ENCODE assay signal across 32 cellular contexts in genomic region chr19:47794526-47794925, GRCh38. TPM values are rescaled to one million over a fixed set of nuclear protein-coding genes. Genes with fewer than 3 reads are reported as not detected.
DNase-seq lines count a peak whose midpoint lies in the region; ATAC-seq and TF ChIP-seq lines count a peak whose summit lies in the region.
"Had no signal": no experiment of that assay in that cellular context is flagged by ENCODE, and none has a peak within 500 bp of the region (broad histone marks: within the 10 kb centered on the region; RNA-seq: fewer than 3 reads in every experiment).

No MANE protein-coding gene starts in this region.

- TF ChIP-seq POLR2A in NB4 (IDR thresholded peaks at IDR 0.05; ENCODE audit: extremely low read depth, insufficient read length) (no peak), breast epithelium (IDR thresholded peaks at IDR 0.05) (no peak), sigmoid colon (IDR thresholded peaks at IDR 0.05) (no peak)

- H3K27ac Mint-ChIP-seq in chondrocyte (ENCODE audit: unreplicated experiment) (no peak overlapping the region), neural progenitor cell (no peak overlapping the region)
- H3K27ac Mint-ChIP-seq in naive thymus-derived CD4-positive, alpha-beta T cell, result no peak overlapping the region
- H3K27ac Mint-ChIP-seq: activated naive CD8-positive, alpha-beta T cell treated with anti-CD3 and anti-CD28 coated beads, Interleukin-2, amount 10 ng/mL, durations not matched to agents 7 days and 5 days; CD4-positive, alpha-beta T cell; stimulated activated naive CD8-positive, alpha-beta T cell treated with anti-CD3 and anti-CD28 coated beads, Interleukin-15, amount 100 ng/mL, for 72 hours; T-helper 17 cell had no signal

- ATAC-seq in naive thymus-derived CD4-positive, alpha-beta T cell, result no peak
- ATAC-seq: left lung; stimulated activated naive CD8-positive, alpha-beta T cell treated with anti-CD3 and anti-CD28 coated beads, Interleukin-15, amount 100 ng/mL, for 72 hours; T-helper 17 cell had no signal

- H3K27ac ChIP-seq in neural progenitor cell (no peak overlapping the region), breast epithelium (no peak overlapping the region), sigmoid colon (no peak overlapping the region)
- H3K27ac ChIP-seq in naive thymus-derived CD4-positive, alpha-beta T cell (ENCODE audit: low read depth, low read length), result no peak overlapping the region
- H3K27ac ChIP-seq: ascending aorta, left lung, SK-N-MC, skin epidermis, vagina had no signal

- no peak for TF ChIP-seq EP300 in sigmoid colon (IDR thresholded peaks at IDR 0.05)

- peaks cover 13% of the 10 kb centered on the region for H3K4me1 ChIP-seq in neural progenitor cell
- H3K4me1 ChIP-seq in naive thymus-derived CD4-positive, alpha-beta T cell (ENCODE audit: control insufficient read depth in 2 of 2, insufficient read depth in 2 of 2, low read length in 2 of 2), result no peaks in the 10 kb centered on the region
- no peaks in the 10 kb centered on the region for H3K4me1 ChIP-seq in breast epithelium
- H3K4me1 ChIP-seq in sigmoid colon, result peaks cover 0 to 7% (median 0%) of the 10 kb centered on the region in 4 donors
- H3K4me1 ChIP-seq: ascending aorta, left lung, vagina had no signal

- intact Hi-C loops in naive thymus-derived CD4-positive, alpha-beta T cell (cut with micrococcal nuclease), result no loop called here
- intact Hi-C loops in breast epithelium (cut with DNase I; ENCODE audit: low total_unique reads) (no loop called here), sigmoid colon (cut with DNase I) (no loop called here)

- TF ChIP-seq CTCF in NB4 (IDR thresholded peaks at IDR 0.05; ENCODE audit: low read depth, low read length), result peak; percentile 50
- peak; percentile 42 for TF ChIP-seq CTCF in chondrocyte (IDR thresholded peaks at IDR 0.05)
- peak; percentile 37 for TF ChIP-seq CTCF in neural progenitor cell (IDR thresholded peaks at IDR 0.05)
- no peak for TF ChIP-seq CTCF in breast epithelium (IDR thresholded peaks at IDR 0.05)
- TF ChIP-seq CTCF in sigmoid colon (IDR thresholded peaks at IDR 0.05), result no peak

- POLR2A ChIA-PET in naive thymus-derived CD4-positive, alpha-beta T cell (lab: Charles Lee), result no interaction called here

- H3K27me3 ChIP-seq in neural progenitor cell (no peaks in the 10 kb centered on the region), breast epithelium (peaks cover 0 to 4% of the 10 kb centered on the region in 2 donors), sigmoid colon (no peaks in the 10 kb centered on the region)
- no peaks in the 10 kb centered on the region for H3K27me3 ChIP-seq in naive thymus-derived CD4-positive, alpha-beta T cell (ENCODE audit: control insufficient read depth in 2 of 2, insufficient read depth in 2 of 2, low read length in 2 of 2)
- H3K27me3 ChIP-seq: ascending aorta, left lung, vagina had no signal

- H3K36me3 ChIP-seq in neural progenitor cell (no peaks in the 10 kb centered on the region), breast epithelium (no peaks in the 10 kb centered on the region), sigmoid colon (no peaks in the 10 kb centered on the region)
- no peaks in the 10 kb centered on the region for H3K36me3 ChIP-seq in naive thymus-derived CD4-positive, alpha-beta T cell (ENCODE audit: control insufficient read depth in 2 of 3, insufficient read depth in 3 of 3, low read length in 3 of 3)
- H3K36me3 ChIP-seq: ascending aorta, left lung, vagina had no signal

- WGBS in sigmoid colon, 2 donors, result 84 to 90% methylated on average over 18 of the region's 18 CpGs

- CTCF ChIA-PET in naive thymus-derived CD4-positive, alpha-beta T cell (lab: Charles Lee), result no interaction called here

- no peaks in the 10 kb centered on the region for H3K79me2 ChIP-seq in neural progenitor cell (ENCODE audit: low read depth)

- H3F3A ChIP-seq in neural progenitor cell (ENCODE audit: low read depth), result peaks cover 20% of the 10 kb centered on the region

- DNase-seq in ELF-1 (ENCODE audit: low read depth, low spot score) (peak; percentile 60), NB4 (ENCODE audit: low read depth) (no peak), chondrocyte (ENCODE audit: low spot score) (no peak), neural progenitor cell (ENCODE audit: low spot score) (peak; percentile 21), breast epithelium (ENCODE audit: low spot score in 2 of 2) (no peak), sigmoid colon (no peak)
- DNase-seq in naive thymus-derived CD4-positive, alpha-beta T cell, result no peak
- DNase-seq in activated naive CD4-positive, alpha-beta T cell treated with Interleukin-2 at 50 U/mL for 16 hours, result no peak
- DNase-seq: activated CD8-positive, alpha-beta memory T cell treated with anti-CD3 and anti-CD28 coated beads for 24 hours; activated effector memory CD4-positive, alpha-beta T cell treated with anti-CD3 and anti-CD28 coated beads, Interleukin-2, amount 50 U/mL, for 16 hours; activated naive CD8-positive, alpha-beta T cell treated with anti-CD3 and anti-CD28 coated beads, Interleukin-2, amount 10 ng/mL, durations not matched to agents 7 days and 5 days; activated T-cell treated with anti-CD3 and anti-CD28 coated beads, Interleukin-2, amount 50 U/mL, for 1 hour; CD4-positive, alpha-beta T cell; central memory CD4-positive, alpha-beta T cell; dermis blood vessel endothelial cell; left lung; mesenchymal stem cell; NCI-H1105 treated with DMSO at 0.1 percent for 48 hours; NCI-H2029 treated with DMSO at 0.1 percent for 48 hours; NCI-H345; NCI-H748 treated with DMSO at 0.1 percent for 48 hours; stimulated activated naive CD8-positive, alpha-beta T cell treated with anti-CD3 and anti-CD28 coated beads, Interleukin-15, amount 100 ng/mL, for 72 hours; T-helper 17 cell had no signal

- no peaks in the 10 kb centered on the region for H4K20me1 ChIP-seq in neural progenitor cell (ENCODE audit: low read depth)

- H3K4me2 ChIP-seq in neural progenitor cell, result no peak overlapping the region

- H3K27me3 Mint-ChIP-seq in chondrocyte (ENCODE audit: low read depth) (peaks cover 7% of the 10 kb centered on the region), neural progenitor cell (ENCODE audit: insufficient read depth, low read depth) (peaks cover 14% of the 10 kb centered on the region)
- peaks cover 0 to 10% (median 4%) of the 10 kb centered on the region in 5 donors for H3K27me3 Mint-ChIP-seq in naive thymus-derived CD4-positive, alpha-beta T cell

- H3K9ac ChIP-seq in neural progenitor cell, result no peak overlapping the region

- H3K9me3 ChIP-seq in neural progenitor cell (ENCODE audit: low read depth) (peaks cover 5% of the 10 kb centered on the region), breast epithelium (no peaks in the 10 kb centered on the region), sigmoid colon (no peaks in the 10 kb centered on the region)
- H3K9me3 ChIP-seq in naive thymus-derived CD4-positive, alpha-beta T cell (ENCODE audit: control insufficient read depth in 2 of 3, low read length in 3 of 3), result no peaks in the 10 kb centered on the region
- H3K9me3 ChIP-seq: left lung, vagina had no signal

- H3K9me3 Mint-ChIP-seq in chondrocyte (ENCODE audit: low read depth) (peaks cover 6% of the 10 kb centered on the region), neural progenitor cell (peaks cover 7% of the 10 kb centered on the region)
- H3K9me3 Mint-ChIP-seq in naive thymus-derived CD4-positive, alpha-beta T cell, result peaks cover 0 to 8% (median 0%) of the 10 kb centered on the region in 11 donors
- H3K9me3 Mint-ChIP-seq: activated naive CD8-positive, alpha-beta T cell treated with anti-CD3 and anti-CD28 coated beads, Interleukin-2, amount 10 ng/mL, durations not matched to agents 7 days and 5 days; CD4-positive, alpha-beta T cell; stimulated activated naive CD8-positive, alpha-beta T cell treated with anti-CD3 and anti-CD28 coated beads, Interleukin-15, amount 100 ng/mL, for 72 hours had no signal

- H3K4me3 ChIP-seq in NB4 (ENCODE audit: low read depth, low read length), result no peak overlapping the region
- H3K4me3 ChIP-seq in neural progenitor cell, result no peak overlapping the region
- no peak overlapping the region for H3K4me3 ChIP-seq in naive thymus-derived CD4-positive, alpha-beta T cell (ENCODE audit: low read length)
- H3K4me3 ChIP-seq in breast epithelium, result no peak overlapping the region
- no peak overlapping the region for H3K4me3 ChIP-seq in sigmoid colon
- H3K4me3 ChIP-seq: ascending aorta, left lung, SK-N-MC, skin epidermis, vagina had no signal

- H3K4me3 Mint-ChIP-seq in chondrocyte (ENCODE audit: unreplicated experiment), result no peak overlapping the region
- no peak overlapping the region for H3K4me3 Mint-ChIP-seq in neural progenitor cell
- no peak overlapping the region for H3K4me3 Mint-ChIP-seq in naive thymus-derived CD4-positive, alpha-beta T cell
- H3K4me3 Mint-ChIP-seq: activated naive CD8-positive, alpha-beta T cell treated with anti-CD3 and anti-CD28 coated beads, Interleukin-2, amount 10 ng/mL, durations not matched to agents 7 days and 5 days; CD4-positive, alpha-beta T cell; stimulated activated naive CD8-positive, alpha-beta T cell treated with anti-CD3 and anti-CD28 coated beads, Interleukin-15, amount 100 ng/mL, for 72 hours; T-helper 17 cell had no signal

- H2AFZ ChIP-seq in neural progenitor cell (replicated peaks), result no peak overlapping the region

- H3K4me1 Mint-ChIP-seq in chondrocyte (ENCODE audit: low read depth) (no peaks in the 10 kb centered on the region), neural progenitor cell (peaks cover 3% of the 10 kb centered on the region)
- peaks cover 0 to 3% (median 0%) of the 10 kb centered on the region in 7 donors for H3K4me1 Mint-ChIP-seq in naive thymus-derived CD4-positive, alpha-beta T cell
- H3K4me1 Mint-ChIP-seq: activated naive CD8-positive, alpha-beta T cell treated with anti-CD3 and anti-CD28 coated beads, Interleukin-2, amount 10 ng/mL, durations not matched to agents 7 days and 5 days had no signal

- H3K36me3 Mint-ChIP-seq in chondrocyte (ENCODE audit: low read depth), result no peaks in the 10 kb centered on the region
- no peaks in the 10 kb centered on the region for H3K36me3 Mint-ChIP-seq in neural progenitor cell
- H3K36me3 Mint-ChIP-seq in naive thymus-derived CD4-positive, alpha-beta T cell, result peaks cover 0 to 8% (median 0%) of the 10 kb centered on the region in 5 donors
- H3K36me3 Mint-ChIP-seq: activated naive CD8-positive, alpha-beta T cell treated with anti-CD3 and anti-CD28 coated beads, Interleukin-2, amount 10 ng/mL, durations not matched to agents 7 days and 5 days had no signal

RNA-seq across cellular contexts. Expression of gene TPRX1, which starts 9.8 kb away (rescaled TPM):
- total RNA-seq in chondrocyte (not detected in 3 replicates), neural progenitor cell (ENCODE audit: low replicate concordance) (not detected in 2 replicates), breast epithelium (not detected), sigmoid colon (not detected)
- total RNA-seq in naive thymus-derived CD4-positive, alpha-beta T cell, result not detected
- not detected for polyA plus RNA-seq in naive thymus-derived CD4-positive, alpha-beta T cell
- not detected for polyA plus RNA-seq in sigmoid colon
- total RNA-seq: activated naive CD8-positive, alpha-beta T cell treated with anti-CD3 and anti-CD28 coated beads, Interleukin-2, amount 10 ng/mL, durations not matched to agents 7 days and 5 days; ascending aorta; CD4-positive, alpha-beta T cell; dermis blood vessel endothelial cell; fibroblast of lung; left lung; MCF 10A; myocyte; pulmonary artery endothelial cell; T-helper 17 cell; vagina had no signal
- polyA plus RNA-seq: fibroblast of lung, thymus had no signal

RNA-seq across cellular contexts. Expression of gene SELENOW, which starts 16.0 kb away (rescaled TPM):
- total RNA-seq in chondrocyte (285 to 351 TPM (median 337 TPM) in 3 replicates), neural progenitor cell (ENCODE audit: low replicate concordance) (234 and 422 TPM in 2 replicates), breast epithelium (100 to 1,000 TPM; 297 to 525 (median 450) TPM), sigmoid colon (1,000 to 10,000 TPM; 1,579 to 3,138 (median 2,179) TPM)
- total RNA-seq in naive thymus-derived CD4-positive, alpha-beta T cell, result 100 to 1,000 TPM in 3 of 5 experiments, 10 to 100 TPM in 2; 67.5 to 116 (median 101) TPM
- polyA plus RNA-seq in naive thymus-derived CD4-positive, alpha-beta T cell, result 100 to 1,000 TPM; 340 to 400 TPM
- polyA plus RNA-seq in sigmoid colon, result 100 to 1,000 TPM; 329 to 999 (median 792) TPM

RNA-seq across cellular contexts. Expression of gene CRX, which starts 27.2 kb away (rescaled TPM):
- total RNA-seq in chondrocyte, result not detected in 3 replicates
- total RNA-seq in neural progenitor cell (ENCODE audit: low replicate concordance), result 0.19 and 0.22 TPM in 2 replicates
- total RNA-seq in naive thymus-derived CD4-positive, alpha-beta T cell, result not detected
- polyA plus RNA-seq in naive thymus-derived CD4-positive, alpha-beta T cell, result not detected
- not detected for total RNA-seq in breast epithelium
- not detected for total RNA-seq in sigmoid colon
- 1 to 10 TPM in 1 of 3 donors, under 1 TPM in 1, not detected in 1; 0.60 to 1.2 TPM for polyA plus RNA-seq in sigmoid colon
- total RNA-seq: ascending aorta; CD4-positive, alpha-beta T cell; dermis blood vessel endothelial cell; fibroblast of lung; left lung; MCF 10A; myocyte; pulmonary artery endothelial cell; T-helper 17 cell; vagina had no signal
- polyA plus RNA-seq: fibroblast of lung had no signal

RNA-seq across cellular contexts. Expression of gene NOP53, which starts 49.2 kb away (rescaled TPM):
- 91.7 to 122 TPM (median 108 TPM) in 3 replicates for total RNA-seq in chondrocyte
- 101 and 172 TPM in 2 replicates for total RNA-seq in neural progenitor cell (ENCODE audit: low replicate concordance)
- 1,000 to 10,000 TPM in 2 of 5 experiments, 100 to 1,000 TPM in 3; 316 to 1,143 (median 992) TPM for total RNA-seq in naive thymus-derived CD4-positive, alpha-beta T cell
- 100 to 1,000 TPM; 362 to 426 TPM for polyA plus RNA-seq in naive thymus-derived CD4-positive, alpha-beta T cell
- total RNA-seq in breast epithelium, result 100 to 1,000 TPM; 391 to 498 (median 457) TPM
- total RNA-seq in sigmoid colon, result 100 to 1,000 TPM; 432 to 576 (median 557) TPM
- 100 to 1,000 TPM; 304 to 682 (median 589) TPM for polyA plus RNA-seq in sigmoid colon

Comparison
In these comparisons a context has a peak if more than half of its experiments do, and no peak if none do; other contexts are left out.
1. DNase-seq: peak in ELF-1 (single experiment) and neural progenitor cell (single experiment); none in NB4 (single experiment), chondrocyte (single experiment), naive thymus-derived CD4-positive, alpha-beta T cell (0 of 9), activated naive CD4-positive, alpha-beta T cell treated with Interleukin-2 at 50 U/mL for 16 hours (single experiment), breast epithelium (0 of 2) and sigmoid colon (single experiment).
2. CTCF ChIP-seq: peak in NB4 (single experiment), chondrocyte (single experiment) and neural progenitor cell (single experiment); none in breast epithelium (0 of 3) and sigmoid colon (0 of 4).